ENCODE assay signal across 1 cellular context in the genomic region with DNA sequence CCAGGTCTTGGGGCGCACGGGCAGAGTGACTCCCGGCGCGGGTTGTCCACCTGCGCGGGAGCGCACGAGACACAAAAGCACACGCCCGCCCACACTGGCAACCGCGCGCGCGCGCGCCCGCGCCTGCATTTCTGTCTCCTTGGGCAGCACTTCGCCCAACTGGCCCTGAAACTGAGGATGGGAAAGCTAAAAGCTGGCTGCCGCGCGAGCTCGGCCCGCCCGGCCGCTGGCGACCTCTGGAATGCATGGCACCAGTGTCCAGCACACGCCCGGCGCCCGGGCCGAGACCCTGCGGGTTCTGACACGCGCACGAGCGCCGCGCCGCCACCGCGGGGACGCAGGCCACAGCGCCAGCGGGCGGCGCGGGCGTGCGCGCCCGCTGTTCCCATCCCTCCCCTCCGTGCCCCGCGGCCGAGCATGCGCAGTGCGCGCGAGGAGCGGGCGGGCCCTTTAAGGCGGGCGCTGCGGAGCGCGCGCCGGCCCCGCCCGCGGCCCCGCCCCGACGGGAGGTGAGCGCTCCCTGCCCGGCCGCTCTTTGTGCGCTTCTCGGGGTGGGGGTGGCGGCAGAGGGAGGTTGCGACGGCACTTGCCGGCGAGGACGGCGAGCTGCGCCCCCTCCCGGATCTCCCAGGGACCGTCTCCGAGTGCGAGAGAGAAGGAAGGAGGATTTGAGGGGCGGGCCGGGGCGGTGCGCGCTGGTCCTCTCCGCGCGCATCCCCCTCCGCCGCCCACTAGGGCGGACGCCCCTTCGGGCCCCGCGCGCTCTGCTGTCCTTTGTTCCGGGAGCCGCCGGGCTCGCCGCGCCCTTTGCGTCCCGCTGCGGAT.
A peak's percentile ranks its signal among the peaks of the same experiment; 100 is the strongest.
TF ChIP-seq lines count a peak whose summit lies in the region.

No MANE protein-coding gene starts in this region.

TF ChIP-seq in K562, 482 proteins besides CTCF, POLR2A, EP300 and RAD21 (continued from another document):
- TF ChIP-seq CCNT2 (IDR thresholded peaks at IDR 0.05; ENCODE audit: borderline replicate concordance, extremely low read depth, insufficient read length, low read depth, low read length): peak; percentile 84
- no peak for TF ChIP-seq NR2C1 (IDR thresholded peaks at IDR 0.05)
- TF ChIP-seq NR2C1 (tag; IDR thresholded peaks at IDR 0.05): no peak
- TF ChIP-seq, protein P1, sequence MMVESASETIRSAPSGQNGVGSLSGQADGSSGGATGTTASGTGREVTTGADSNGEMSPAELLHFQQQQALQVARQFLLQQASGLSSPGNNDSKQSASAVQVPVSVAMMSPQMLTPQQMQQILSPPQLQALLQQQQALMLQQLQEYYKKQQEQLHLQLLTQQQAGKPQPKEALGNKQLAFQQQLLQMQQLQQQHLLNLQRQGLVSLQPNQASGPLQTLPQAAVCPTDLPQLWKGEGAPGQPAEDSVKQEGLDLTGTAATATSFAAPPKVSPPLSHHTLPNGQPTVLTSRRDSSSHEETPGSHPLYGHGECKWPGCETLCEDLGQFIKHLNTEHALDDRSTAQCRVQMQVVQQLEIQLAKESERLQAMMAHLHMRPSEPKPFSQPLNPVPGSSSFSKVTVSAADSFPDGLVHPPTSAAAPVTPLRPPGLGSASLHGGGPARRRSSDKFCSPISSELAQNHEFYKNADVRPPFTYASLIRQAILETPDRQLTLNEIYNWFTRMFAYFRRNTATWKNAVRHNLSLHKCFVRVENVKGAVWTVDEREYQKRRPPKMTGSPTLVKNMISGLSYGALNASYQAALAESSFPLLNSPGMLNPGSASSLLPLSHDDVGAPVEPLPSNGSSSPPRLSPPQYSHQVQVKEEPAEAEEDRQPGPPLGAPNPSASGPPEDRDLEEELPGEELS (CRISPR knock-in tag; IDR thresholded peaks at IDR 0.05; ENCODE audit: borderline replicate concordance): no peak
- TF ChIP-seq ZNF274 (IDR thresholded peaks at IDR 0.05; ENCODE audit: borderline replicate concordance, low read depth, low read length): no peak
- no peak for TF ChIP-seq SIN3A (IDR thresholded peaks at IDR 0.05; ENCODE audit: borderline replicate concordance in 2 of 2, control insufficient read depth in 1 of 2, low read depth in 2 of 2, low read length in 2 of 2)
- no peak for TF ChIP-seq TFAM (CRISPR knock-in tag; conservative IDR thresholded peaks at IDR 0.05)
- TF ChIP-seq TEAD4 (IDR thresholded peaks at IDR 0.05; ENCODE audit: low read length): 0 out of 2 replicates have a peak, but pooled peaks have one; percentile 7
- no peak for TF ChIP-seq TEAD4 (CRISPR knock-in tag; IDR thresholded peaks at IDR 0.05; ENCODE audit: borderline replicate concordance)
- TF ChIP-seq KDM1A (IDR thresholded peaks at IDR 0.05): no peak
- TF ChIP-seq ZNF431 (CRISPR knock-in tag; IDR thresholded peaks at IDR 0.05): no peak
- TF ChIP-seq DACH1 (IDR thresholded peaks at IDR 0.05; ENCODE audit: partially characterized antibody): no peak
- TF ChIP-seq PHF20 (IDR thresholded peaks at IDR 0.05; ENCODE audit: partially characterized antibody): peak; percentile 29
- TF ChIP-seq HDAC2 (IDR thresholded peaks at IDR 0.05): no peak; the same call in 1 of the 2 replicates
- no peak for TF ChIP-seq MBD2 (IDR thresholded peaks at IDR 0.05; ENCODE audit: borderline replicate concordance, low read depth)
- TF ChIP-seq HDGF (IDR thresholded peaks at IDR 0.05): no peak
- TF ChIP-seq HDAC6 (IDR thresholded peaks at IDR 0.05; ENCODE audit: low read depth, low read length): no peak
- TF ChIP-seq, protein P2, sequence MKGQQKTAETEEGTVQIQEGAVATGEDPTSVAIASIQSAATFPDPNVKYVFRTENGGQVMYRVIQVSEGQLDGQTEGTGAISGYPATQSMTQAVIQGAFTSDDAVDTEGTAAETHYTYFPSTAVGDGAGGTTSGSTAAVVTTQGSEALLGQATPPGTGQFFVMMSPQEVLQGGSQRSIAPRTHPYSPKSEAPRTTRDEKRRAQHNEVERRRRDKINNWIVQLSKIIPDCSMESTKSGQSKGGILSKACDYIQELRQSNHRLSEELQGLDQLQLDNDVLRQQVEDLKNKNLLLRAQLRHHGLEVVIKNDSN (CRISPR knock-in tag; IDR thresholded peaks at IDR 0.05): no peak
- TF ChIP-seq YBX1 (IDR thresholded peaks at IDR 0.05): no peak
